ENCODE assay signal across 19 cellular contexts in genomic region chr17:48163809-48164208, GRCh38. TPM values are rescaled to one million over a fixed set of nuclear protein-coding genes. Genes with fewer than 3 reads are reported as not detected.
DNase-seq lines count a peak whose midpoint lies in the region; ATAC-seq and TF ChIP-seq lines count a peak whose summit lies in the region.
"Had no signal": no experiment of that assay in that cellular context is flagged by ENCODE, and none has a peak within 500 bp of the region (broad histone marks: within the 10 kb centered on the region; RNA-seq: fewer than 3 reads in every experiment).

No MANE protein-coding gene starts in this region.

- no peaks in the 10 kb centered on the region for H3K27me3 Mint-ChIP-seq in natural killer cell (ENCODE audit: low read depth in 2 of 2)
- H3K27me3 Mint-ChIP-seq in natural killer cell treated with Interleukin-12 subunit alpha and Interleukin-12 subunit beta and Interleukin-15 and Interleukin-18, amount 100 ng/mL, for 72 hours = no peaks in the 10 kb centered on the region

- H3K4me1 Mint-ChIP-seq in natural killer cell = peaks cover 10 to 12% of the 10 kb centered on the region in 2 donors
- H3K4me1 Mint-ChIP-seq in natural killer cell treated with Interleukin-12 subunit alpha and Interleukin-12 subunit beta and Interleukin-15 and Interleukin-18, amount 100 ng/mL, for 72 hours (ENCODE audit: low read depth in 2 of 2) = peaks cover 10 to 16% of the 10 kb centered on the region in 2 donors

- H3K4me3 Mint-ChIP-seq in natural killer cell = no peak overlapping the region
- no peak overlapping the region for H3K4me3 Mint-ChIP-seq in natural killer cell treated with Interleukin-12 subunit alpha and Interleukin-12 subunit beta and Interleukin-15 and Interleukin-18, amount 100 ng/mL, for 72 hours

- no peak overlapping the region for H3K4me3 ChIP-seq in RWPE2 (ENCODE audit: severe bottlenecking)
- H3K4me3 ChIP-seq in SJCRH30 = no peak overlapping the region
- H3K4me3 ChIP-seq: ascending aorta, esophagus muscularis mucosa had no signal

- no peak for ATAC-seq in natural killer cell
- ATAC-seq in natural killer cell treated with Interleukin-12 subunit alpha and Interleukin-12 subunit beta and Interleukin-15 and Interleukin-18, amount 100 ng/mL, for 72 hours = no peak
- ATAC-seq in RWPE2 (ENCODE audit: low read depth) = no peak
- no peak for ATAC-seq in foreskin keratinocyte

- H3K27ac ChIP-seq in RWPE2 (ENCODE audit: poor library complexity, severe bottlenecking) (no peak overlapping the region), foreskin keratinocyte (no peak overlapping the region), SJCRH30 (no peak overlapping the region)
- H3K27ac ChIP-seq: ascending aorta, esophagus muscularis mucosa, parathyroid adenoma had no signal

- H3K4me1 ChIP-seq in RWPE2 (ENCODE audit: insufficient read depth, poor library complexity, severe bottlenecking) (no peaks in the 10 kb centered on the region), foreskin keratinocyte (no peaks in the 10 kb centered on the region), SJCRH30 (peaks cover 32% of the 10 kb centered on the region)
- H3K4me1 ChIP-seq: ascending aorta, esophagus muscularis mucosa, parathyroid adenoma had no signal

- peaks cover 20% of the 10 kb centered on the region for H3K36me3 Mint-ChIP-seq in natural killer cell
- no peaks in the 10 kb centered on the region for H3K36me3 Mint-ChIP-seq in natural killer cell treated with Interleukin-12 subunit alpha and Interleukin-12 subunit beta and Interleukin-15 and Interleukin-18, amount 100 ng/mL, for 72 hours

- intact Hi-C loops in natural killer cell (cut with micrococcal nuclease) = no loop called here

- H3K27me3 ChIP-seq in RWPE2 (ENCODE audit: insufficient read depth, poor library complexity, severe bottlenecking) = no peaks in the 10 kb centered on the region
- peaks cover 77% of the 10 kb centered on the region for H3K27me3 ChIP-seq in foreskin keratinocyte
- H3K27me3 ChIP-seq in SJCRH30 = no peaks in the 10 kb centered on the region; the same call in 1 of the 2 replicates
- H3K27me3 ChIP-seq: ascending aorta had no signal

- H3K9me3 ChIP-seq in RWPE2 (ENCODE audit: severe bottlenecking) (no peaks in the 10 kb centered on the region), SJCRH30 (replicated peaks) (no peaks in the 10 kb centered on the region)
- H3K9me3 ChIP-seq: ascending aorta, esophagus muscularis mucosa had no signal

- peak overlapping the region; percentile 53 to 54 for H3K27ac Mint-ChIP-seq in natural killer cell
- peak overlapping the region in 1 of 2 donors; percentile 66 for H3K27ac Mint-ChIP-seq in natural killer cell treated with Interleukin-12 subunit alpha and Interleukin-12 subunit beta and Interleukin-15 and Interleukin-18, amount 100 ng/mL, for 72 hours

- no peaks in the 10 kb centered on the region for H3K36me3 ChIP-seq in RWPE2 (ENCODE audit: low read depth)
- H3K36me3 ChIP-seq in SJCRH30 = no peaks in the 10 kb centered on the region
- H3K36me3 ChIP-seq: ascending aorta, esophagus muscularis mucosa had no signal

- no peak for DNase-seq in natural killer cell
- no peak for DNase-seq in natural killer cell treated with Interleukin-12 subunit alpha and Interleukin-12 subunit beta and Interleukin-15 and Interleukin-18, amount 100 ng/mL, for 72 hours (ENCODE audit: low spot score)
- no peak for DNase-seq in RWPE2 (ENCODE audit: low spot score)
- DNase-seq in foreskin keratinocyte = no peak
- DNase-seq in DMS153 (lab: John Stamatoyannopoulos, UW) = no peak
- no peak for DNase-seq in activated naive CD4-positive, alpha-beta T cell treated with Interleukin-2 at 50 U/mL for 16 hours
- no peak for DNase-seq in SJCRH30
- no peak for DNase-seq in germinal center (ENCODE audit: low spot score)
- DNase-seq: activated CD4-positive, CD25-positive, alpha-beta regulatory T cell; activated gamma-delta T cell; dermis blood vessel endothelial cell; DMS 273 treated with DMSO at 0.1 percent for 48 hours; midbrain; NCI-H524 treated with DMSO at 0.1 percent for 48 hours; stimulated activated naive CD4-positive, alpha-beta T cell treated with Interleukin-2 at 50 U/mL for 16 hours; T-helper 1 cell had no signal

- TF ChIP-seq CTCF in natural killer cell (IDR thresholded peaks at IDR 0.05) (no peak), RWPE2 (IDR thresholded peaks at IDR 0.05; ENCODE audit: poor library complexity, severe bottlenecking) (peak; percentile 21), foreskin keratinocyte (conservative IDR thresholded peaks at IDR 0.05) (peak; percentile 29)

- H3K9me3 Mint-ChIP-seq in natural killer cell = no peaks in the 10 kb centered on the region
- H3K9me3 Mint-ChIP-seq in natural killer cell treated with Interleukin-12 subunit alpha and Interleukin-12 subunit beta and Interleukin-15 and Interleukin-18, amount 100 ng/mL, for 72 hours = no peaks in the 10 kb centered on the region

RNA-seq across cellular contexts. Expression of gene SNX11, which starts 56.2 kb away (rescaled TPM):
- total RNA-seq in natural killer cell (10 to 100 TPM; 22.4 to 43.2 (median 33.2) TPM), foreskin keratinocyte (13.8 and 15.4 TPM in 2 replicates)
- 100 to 1,000 TPM in 1 of 2 donors, 10 to 100 TPM in 1; 82.2 to 164 TPM for total RNA-seq in natural killer cell treated with Interleukin-12 subunit alpha and Interleukin-12 subunit beta and Interleukin-15 and Interleukin-18, amount 100 ng/mL, for 72 hours
- 13.9 and 14.7 TPM in 2 replicates for polyA plus RNA-seq in foreskin keratinocyte
- total RNA-seq in SJCRH30 (2014; rRNA removed; shearing (Covaris generic)) = 15.3 and 16.1 TPM in 2 replicates
